25 cellular contexts compared by ENCODE assay signal in the genomic region with DNA sequence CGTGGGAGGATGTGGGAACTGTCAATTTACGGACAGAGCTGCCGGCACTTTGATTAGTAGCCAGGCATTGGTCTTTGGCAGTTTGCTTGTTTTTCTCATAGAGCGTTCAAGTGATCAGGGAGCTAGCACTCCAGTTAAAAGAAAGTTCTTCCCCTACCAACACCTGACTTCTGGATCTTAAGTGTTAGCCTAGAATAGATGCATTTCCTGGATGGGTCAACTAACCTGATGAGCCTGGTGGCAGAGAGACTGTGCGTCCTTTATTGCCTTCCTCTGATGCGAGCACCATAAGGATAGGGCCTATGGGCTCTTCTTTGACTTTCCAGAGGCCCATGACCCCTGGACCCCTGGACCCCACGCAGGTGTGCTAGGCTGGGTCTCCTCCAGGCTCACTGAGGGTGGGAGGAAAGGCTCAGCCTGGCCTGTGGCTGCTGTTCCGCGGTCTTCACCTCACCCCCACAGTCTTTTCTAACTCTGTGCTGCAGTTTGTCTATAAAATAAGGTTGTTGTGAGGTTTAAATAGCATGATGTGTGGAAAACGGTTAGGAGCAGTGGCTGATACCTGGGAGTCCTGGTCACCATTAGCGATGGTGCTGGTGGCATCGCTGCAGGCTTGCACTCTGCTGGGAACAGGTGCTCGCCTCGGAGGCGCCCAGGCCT. TPM values are rescaled to one million over a fixed set of nuclear protein-coding genes. Genes with fewer than 3 reads are reported as not detected.
DNase-seq lines count a peak whose midpoint lies in the region; ATAC-seq, FAIRE-seq and TF ChIP-seq lines count a peak whose summit lies in the region.
"Had no signal": no experiment of that assay in that cellular context is flagged by ENCODE, and none has a peak within 500 bp of the region (broad histone marks: within the 10 kb centered on the region; RNA-seq: fewer than 3 reads in every experiment).

No MANE protein-coding gene starts in this region.

- in situ Hi-C loops in G401 (cut with HindIII; ENCODE audit: low sequenced_read_pairs), result no loop called here

- H3K9me3 ChIP-seq in adrenal gland (replicated peaks in 1 of 3), result no peaks in the 10 kb centered on the region

- 85 to 87% (median 86%) methylated on average over 15 of the region's 15 CpGs for WGBS in adrenal gland, 4 donors

- CTCF ChIA-PET in activated CD8-positive, alpha-beta memory T cell treated with anti-CD3 and anti-CD28 coated beads, Interleukin-2, amount 10 ng/mL, durations not matched to agents 7 days and 5 days (lab: Charles Lee), result no interaction called here

- intact Hi-C loops in adrenal gland (cut with DNase I) (no loop called here), sciatic nerve (cut with DNase I) (no loop called here)

- H3K27me3 ChIP-seq in adrenal gland, result no peaks in the 10 kb centered on the region
- H3K27me3 ChIP-seq: suprapubic skin had no signal

- H3K9me3 Mint-ChIP-seq in activated CD8-positive, alpha-beta memory T cell treated with anti-CD3 and anti-CD28 coated beads, Interleukin-2, amount 10 ng/mL, durations not matched to agents 7 days and 5 days (ENCODE audit: low read depth), result no peaks in the 10 kb centered on the region
- H3K9me3 Mint-ChIP-seq: activated CD4-positive, alpha-beta memory T cell treated with anti-CD3 and anti-CD28 coated beads, Interleukin-2, amount 10 ng/mL, durations not matched to agents 7 days and 5 days had no signal

- no peak overlapping the region for H3K4me3 Mint-ChIP-seq in activated CD8-positive, alpha-beta memory T cell treated with anti-CD3 and anti-CD28 coated beads, Interleukin-2, amount 10 ng/mL, durations not matched to agents 7 days and 5 days
- H3K4me3 Mint-ChIP-seq: activated CD4-positive, alpha-beta memory T cell treated with anti-CD3 and anti-CD28 coated beads, Interleukin-2, amount 10 ng/mL, durations not matched to agents 7 days and 5 days; memory B cell; stimulated activated naive B cell treated with anti-CD40 and anti-IgM and Interleukin-4, amounts not matched to agents 10 μg/mL and 1 μg/mL and 100 μg/mL, for 72 hours had no signal

- no peak for TF ChIP-seq POLR2A in adrenal gland (IDR thresholded peaks at IDR 0.05)
- no peak for TF ChIP-seq POLR2A in GM12891 (IDR thresholded peaks at IDR 0.05; ENCODE audit: low read depth, low read length)

- peaks cover 66% of the 10 kb centered on the region for H3K27me3 Mint-ChIP-seq in activated CD8-positive, alpha-beta memory T cell treated with anti-CD3 and anti-CD28 coated beads, Interleukin-2, amount 10 ng/mL, durations not matched to agents 7 days and 5 days
- H3K27me3 Mint-ChIP-seq: memory B cell, T-cell had no signal

- TF ChIP-seq CTCF in adrenal gland (IDR thresholded peaks at IDR 0.05), result no peak

- H3K4me3 ChIP-seq in adrenal gland, result no peak overlapping the region
- H3K4me3 ChIP-seq: suprapubic skin had no signal

- no peak for FAIRE-seq in GM12891 (lab: Jason Lieb, UNC)
- FAIRE-seq: GM19239, keratinocyte had no signal

- no peak overlapping the region for H3K27ac ChIP-seq in adrenal gland
- H3K27ac ChIP-seq: C4-2B, suprapubic skin had no signal

- H3K36me3 Mint-ChIP-seq in activated CD8-positive, alpha-beta memory T cell treated with anti-CD3 and anti-CD28 coated beads, Interleukin-2, amount 10 ng/mL, durations not matched to agents 7 days and 5 days, result no peaks in the 10 kb centered on the region
- H3K36me3 Mint-ChIP-seq: stimulated activated naive B cell treated with anti-CD40 and anti-IgM and Interleukin-4, amounts not matched to agents 10 μg/mL and 1 μg/mL and 100 μg/mL, for 72 hours; T-cell had no signal

- ATAC-seq in left lobe of liver (no peak), sciatic nerve (no peak), HG03565 (IDR thresholded peaks at IDR 0.05; ENCODE audit: unreplicated experiment) (no peak)
- no peak for ATAC-seq in activated CD8-positive, alpha-beta memory T cell treated with anti-CD3 and anti-CD28 coated beads, Interleukin-2, amount 10 ng/mL, durations not matched to agents 7 days and 5 days
- ATAC-seq: stimulated activated naive B cell treated with anti-CD40 and anti-IgM and Interleukin-4, amounts not matched to agents 10 μg/mL and 1 μg/mL and 100 μg/mL, for 72 hours; T-cell had no signal

- peak; percentile 38 for DNase-seq in G401 (ENCODE audit: low spot score)
- DNase-seq in adrenal gland, result peak in 4 of 7 donors; percentile 7 to 50 (median 10)
- DNase-seq in left lobe of liver (ENCODE audit: low spot score), result peak; percentile 32
- DNase-seq in sciatic nerve (ENCODE audit: low spot score), result peak; percentile 19
- no peak for DNase-seq in SHP77 (lab: John Stamatoyannopoulos, UW)
- DNase-seq in activated CD8-positive, alpha-beta memory T cell treated with anti-CD3 and anti-CD28 coated beads, Interleukin-2, amount 10 ng/mL, durations not matched to agents 7 days and 5 days, result no peak
- no peak for DNase-seq in GM12891 (ENCODE audit: insufficient read length, low spot score)
- DNase-seq: activated CD4-positive, alpha-beta memory T cell treated with anti-CD3 and anti-CD28 coated beads, Interleukin-2, amount 10 ng/mL, durations not matched to agents 7 days and 5 days; activated naive CD4-positive, alpha-beta T cell; activated T-cell treated with anti-CD3 and anti-CD28 coated beads for 4 hours; dermis blood vessel endothelial cell; glutamatergic neuron; NCI-H1105 treated with DMSO at 0.1 percent for 48 hours; NCI-H2107; NCI-H510A treated with DMSO at 0.1 percent for 48 hours; SIG-M5; stimulated activated CD4-positive, alpha-beta T cell treated with anti-CD3 and anti-CD28 coated beads, Interleukin-4, amount 100 ng/mL, for 24 hours; stimulated activated naive B cell treated with anti-CD40 and anti-IgM and Interleukin-4, amounts not matched to agents 10 μg/mL and 1 μg/mL and 100 μg/mL, for 72 hours; T-cell had no signal

- peaks cover 8 to 14% of the 10 kb centered on the region in 2 donors for H3K4me1 ChIP-seq in adrenal gland (replicated peaks in 1 of 2)

- H3K36me3 ChIP-seq in adrenal gland (replicated peaks in 1 of 2), result no peaks in the 10 kb centered on the region
- H3K36me3 ChIP-seq: suprapubic skin had no signal

- H3K4me1 Mint-ChIP-seq in activated CD8-positive, alpha-beta memory T cell treated with anti-CD3 and anti-CD28 coated beads, Interleukin-2, amount 10 ng/mL, durations not matched to agents 7 days and 5 days, result peaks cover 29% of the 10 kb centered on the region

- no peak overlapping the region for H3K27ac Mint-ChIP-seq in activated CD8-positive, alpha-beta memory T cell treated with anti-CD3 and anti-CD28 coated beads, Interleukin-2, amount 10 ng/mL, durations not matched to agents 7 days and 5 days
- H3K27ac Mint-ChIP-seq: activated CD4-positive, alpha-beta memory T cell treated with anti-CD3 and anti-CD28 coated beads, Interleukin-2, amount 10 ng/mL, durations not matched to agents 7 days and 5 days; memory B cell; stimulated activated naive B cell treated with anti-CD40 and anti-IgM and Interleukin-4, amounts not matched to agents 10 μg/mL and 1 μg/mL and 100 μg/mL, for 72 hours; T-cell had no signal

TF ChIP-seq in GM12891, 5 proteins besides CTCF, POLR2A, EP300 and RAD21:
- TF ChIP-seq TAF1 (IDR thresholded peaks at IDR 0.05; ENCODE audit: low read depth, low read length), result no peak
- no peak for TF ChIP-seq POLR2AphosphoS5 (IDR thresholded peaks at IDR 0.05; ENCODE audit: low read depth, low read length)
- TF ChIP-seq SPI1 (IDR thresholded peaks at IDR 0.05; ENCODE audit: low read depth, low read length), result no peak
- TF ChIP-seq PAX5 (IDR thresholded peaks at IDR 0.05; ENCODE audit: insufficient read depth, low read length, severe bottlenecking), result no peak
TF ChIP-seq in GM12891: peak in this region for 0.

RNA-seq across cellular contexts. Expression of gene RGS12, which starts 6.8 kb away (rescaled TPM):
- 12.3 and 14.4 TPM in 2 replicates for total RNA-seq in G401 (2014; rRNA removed; shearing (Covaris generic))
- 10 to 100 TPM; 15.5 to 35.2 (median 21.9) TPM for total RNA-seq in adrenal gland
- polyA plus RNA-seq in adrenal gland, result 10 to 100 TPM in 2 of 3 donors, 1 to 10 TPM in 1; 8.2 to 73.9 (median 33.8) TPM
- total RNA-seq in left lobe of liver, result 29.3 TPM
- total RNA-seq in sciatic nerve, result 40.7 TPM
- 1 to 10 TPM; 2.1 to 5.0 TPM for total RNA-seq in activated CD8-positive, alpha-beta memory T cell treated with anti-CD3 and anti-CD28 coated beads, Interleukin-2, amount 10 ng/mL, durations not matched to agents 7 days and 5 days
- 3.9 TPM for polyA plus RNA-seq in GM12891 (2012; ENCODE audit: low read depth, missing spikeins)

RNA-seq across cellular contexts. Expression of gene MSANTD1, which starts 50.7 kb away (rescaled TPM):
- total RNA-seq in G401 (2014; rRNA removed; shearing (Covaris generic)), result 0.20 TPM in 1 of 2 replicates, not detected in the other
- total RNA-seq in adrenal gland (1 to 10 TPM in 1 of 8 donors, under 1 TPM in 6, not detected in 1; 0.28 to 3.0 (median 0.46) TPM), left lobe of liver (1.1 TPM), sciatic nerve (1.8 TPM)
- polyA plus RNA-seq in adrenal gland, result 1 to 10 TPM in 1 of 3 donors, under 1 TPM in 2; 0.05 to 1.1 (median 0.24) TPM
- total RNA-seq in activated CD8-positive, alpha-beta memory T cell treated with anti-CD3 and anti-CD28 coated beads, Interleukin-2, amount 10 ng/mL, durations not matched to agents 7 days and 5 days, result under 1 TPM; 0.73 to 0.82 TPM
- polyA plus RNA-seq in GM12891 (2012; ENCODE audit: low read depth, missing spikeins), result 1.1 TPM
- polyA plus RNA-seq: keratinocyte had no signal

Comparison
In these comparisons a context has a peak if more than half of its experiments do, and no peak if none do; other contexts are left out.
1. DNase-seq: peak in G401 (single experiment), adrenal gland (4 of 7), left lobe of liver (single experiment) and sciatic nerve (single experiment); none in SHP77 (0 of 2), activated CD8-positive, alpha-beta memory T cell treated with anti-CD3 and anti-CD28 coated beads, Interleukin-2, amount 10 ng/mL, durations not matched to agents 7 days and 5 days (single experiment) and GM12891 (single experiment).